ENCODE assay signal across 20 cellular contexts in the genomic region with DNA sequence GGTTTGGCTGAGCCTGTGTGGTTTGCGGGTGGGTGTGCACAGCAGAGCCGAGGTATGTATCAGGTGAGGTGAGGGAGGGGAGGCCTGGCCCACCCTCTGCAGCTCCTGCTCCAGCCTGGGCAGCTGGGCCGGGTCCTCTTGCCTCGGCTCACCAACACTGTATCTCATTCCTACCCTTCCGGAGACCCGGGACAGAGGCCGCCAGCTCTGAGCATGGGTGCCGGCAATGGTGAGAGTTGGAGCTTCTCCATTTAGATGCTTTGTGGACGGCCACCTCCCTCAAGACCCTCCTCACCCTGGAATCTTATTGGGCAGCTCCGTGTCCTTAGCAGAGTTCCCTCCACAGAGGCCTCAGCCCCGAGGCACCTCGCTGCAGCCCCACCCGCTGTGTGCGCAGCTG. TPM values are rescaled to one million over a fixed set of nuclear protein-coding genes. Genes with fewer than 3 reads are reported as not detected.
"Had no signal": no experiment of that assay in that cellular context is flagged by ENCODE, and none has a peak within 500 bp of the region (broad histone marks: within the 10 kb centered on the region; RNA-seq: fewer than 3 reads in every experiment).

No MANE protein-coding gene starts in this region.

- H3K4me3 ChIP-seq: K562, SJSA1, SK-N-MC had no signal

- H3K36me3 ChIP-seq: SJSA1 had no signal

- H3K4me2 ChIP-seq: KMS-11 had no signal

- H3K4me1 Mint-ChIP-seq: IgD-negative memory B cell had no signal

- DNase-seq: NCI-H1048, NCI-H1105, NCI-H1417, NCI-H1694, NCI-H187 treated with DMSO at 0.1 percent for 48 hours, NCI-H2029 treated with DMSO at 0.1 percent for 48 hours, NCI-H446 treated with DMSO at 0.1 percent for 48 hours, NCI-H510A treated with DMSO at 0.1 percent for 48 hours, NCI-H526, NCI-H748 treated with DMSO at 0.1 percent for 48 hours, Right ventricle myocardium superior, RPMI8226, SIG-M5 had no signal

- H3K27me3 ChIP-seq: SJSA1 had no signal

- H3K36me3 Mint-ChIP-seq: IgD-negative memory B cell had no signal

- H3K27ac ChIP-seq: HL-60, KMS-11, SJSA1, SK-N-MC had no signal

- ATAC-seq: K562 had no signal

- H3K4me3 Mint-ChIP-seq: IgD-negative memory B cell had no signal

- H3K4me1 ChIP-seq: SJSA1 had no signal

- H3K9me3 Mint-ChIP-seq: IgD-negative memory B cell had no signal

- H3K9ac ChIP-seq: KMS-11 had no signal

- H3K27ac Mint-ChIP-seq: IgD-negative memory B cell had no signal

RNA-seq across cellular contexts. Expression of gene ANO1, which starts 55.7 kb away (rescaled TPM):
- total RNA-seq: K562, M059J had no signal
- polyA plus RNA-seq: IgD-negative memory B cell, K562 had no signal
